Comparison of ENCODE assay signal across 1 cellular context in the genomic region with DNA sequence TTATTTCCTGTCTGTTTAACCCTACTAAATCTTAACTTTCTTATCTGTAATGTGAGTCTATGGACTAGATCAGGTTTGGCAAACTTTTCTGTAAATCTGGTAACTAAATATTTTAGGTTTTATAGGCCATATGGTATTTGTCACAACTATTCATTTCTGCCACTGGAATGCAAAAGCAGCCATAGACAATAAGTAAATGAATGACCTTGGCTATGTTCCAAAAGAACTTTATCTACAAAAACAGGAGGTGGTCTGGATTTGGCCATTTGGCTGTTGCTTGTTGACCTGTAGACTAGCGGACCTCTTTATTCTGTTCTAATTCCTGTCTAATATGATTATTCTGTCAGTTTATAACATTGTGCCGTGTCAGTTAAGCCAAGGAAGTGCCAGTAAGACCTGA.
TF ChIP-seq lines count a peak whose summit lies in the region.

No MANE protein-coding gene starts in this region.

TF ChIP-seq in SK-N-SH treated with all-trans-retinoic acid at 6 μM for 48 hours, 23 proteins besides CTCF, POLR2A, EP300 and RAD21 (continued from another document):
- TF ChIP-seq PATZ1 (CRISPR knock-in tag; IDR thresholded peaks at IDR 0.05; ENCODE audit: borderline replicate concordance) = peak; percentile 74; the same call in 1 of the 2 replicates
- TF ChIP-seq ESRRG (CRISPR knock-in tag; IDR thresholded peaks at IDR 0.05) = no peak
- TF ChIP-seq, protein P1, sequence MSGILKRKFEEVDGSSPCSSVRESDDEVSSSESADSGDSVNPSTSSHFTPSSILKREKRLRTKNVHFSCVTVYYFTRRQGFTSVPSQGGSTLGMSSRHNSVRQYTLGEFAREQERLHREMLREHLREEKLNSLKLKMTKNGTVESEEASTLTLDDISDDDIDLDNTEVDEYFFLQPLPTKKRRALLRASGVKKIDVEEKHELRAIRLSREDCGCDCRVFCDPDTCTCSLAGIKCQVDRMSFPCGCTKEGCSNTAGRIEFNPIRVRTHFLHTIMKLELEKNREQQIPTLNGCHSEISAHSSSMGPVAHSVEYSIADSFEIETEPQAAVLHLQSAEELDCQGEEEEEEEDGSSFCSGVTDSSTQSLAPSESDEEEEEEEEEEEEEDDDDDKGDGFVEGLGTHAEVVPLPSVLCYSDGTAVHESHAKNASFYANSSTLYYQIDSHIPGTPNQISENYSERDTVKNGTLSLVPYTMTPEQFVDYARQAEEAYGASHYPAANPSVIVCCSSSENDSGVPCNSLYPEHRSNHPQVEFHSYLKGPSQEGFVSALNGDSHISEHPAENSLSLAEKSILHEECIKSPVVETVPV (CRISPR knock-in tag; IDR thresholded peaks at IDR 0.05) = no peak
- TF ChIP-seq ZFP3 (CRISPR knock-in tag; IDR thresholded peaks at IDR 0.05) = no peak
